ENCODE assay signal across 14 cellular contexts in the genomic region with DNA sequence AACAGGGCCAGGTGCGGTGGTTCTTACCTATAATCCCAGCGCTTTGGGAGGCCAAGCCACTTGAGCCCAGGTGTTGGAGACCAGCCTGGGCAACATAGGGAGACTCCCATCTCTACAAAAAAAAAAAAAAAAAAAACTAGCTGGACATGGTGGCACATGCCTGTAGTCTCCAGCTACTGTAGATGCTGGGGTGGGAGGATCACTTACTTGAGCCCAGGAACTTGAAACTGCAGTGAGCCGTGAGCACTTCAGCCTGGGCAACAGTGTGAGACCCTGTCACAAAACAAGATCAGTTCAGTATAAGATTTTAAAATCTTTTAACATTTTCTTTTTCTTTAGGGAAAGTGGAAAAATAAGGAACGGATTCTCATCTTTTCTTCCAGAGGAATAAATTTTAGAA. TPM values are rescaled to one million over a fixed set of nuclear protein-coding genes. Genes with fewer than 3 reads are reported as not detected.
DNase-seq lines count a peak whose midpoint lies in the region; ATAC-seq and TF ChIP-seq lines count a peak whose summit lies in the region.
"Had no signal": no experiment of that assay in that cellular context is flagged by ENCODE, and none has a peak within 500 bp of the region (broad histone marks: within the 10 kb centered on the region; RNA-seq: fewer than 3 reads in every experiment).

No MANE protein-coding gene starts in this region.

- H3K36me3 Mint-ChIP-seq in activated CD4-positive, alpha-beta memory T cell treated with anti-CD3 and anti-CD28 coated beads for 36 hours = peaks cover 41% of the 10 kb centered on the region
- H3K36me3 Mint-ChIP-seq in activated CD4-positive, alpha-beta memory T cell treated with anti-CD3 and anti-CD28 coated beads, Interleukin-2, amount 10 ng/mL, durations not matched to agents 7 days and 5 days (ENCODE audit: low read depth) = peaks cover 40% of the 10 kb centered on the region
- peaks cover 38% of the 10 kb centered on the region for H3K36me3 Mint-ChIP-seq in activated CD8-positive, alpha-beta T cell treated with anti-CD3 and anti-CD28 coated beads, Interleukin-2, amount 10 ng/mL, durations not matched to agents 7 days and 5 days (ENCODE audit: low read depth)

- no peak overlapping the region for H4K91ac ChIP-seq in trophoblast cell (ENCODE audit: low read depth, low read length)

- H3K36me3 ChIP-seq in HUES48 (ENCODE audit: control insufficient read depth, insufficient read depth, low read length) = peaks cover 63% of the 10 kb centered on the region
- peaks cover 7 to 8% of the 10 kb centered on the region in 2 experiments for H3K36me3 ChIP-seq in trophoblast cell (ENCODE audit: control insufficient read depth in 1 of 2, insufficient read depth in 2 of 2, low read length in 2 of 2)
- H3K36me3 ChIP-seq in mucosa of descending colon (ENCODE audit: low read depth) = no peaks in the 10 kb centered on the region
- H3K36me3 ChIP-seq: prostate gland had no signal

- H3K23ac ChIP-seq in trophoblast cell (ENCODE audit: low read length) = no peak overlapping the region

- H3K27ac ChIP-seq in HUES48 (ENCODE audit: low read depth, low read length) (no peak overlapping the region), trophoblast cell (ENCODE audit: low read depth, low read length) (no peak overlapping the region)
- H3K27ac ChIP-seq: brain microvascular endothelial cell, gastroesophageal sphincter, prostate gland had no signal

- H2AK5ac ChIP-seq in trophoblast cell (ENCODE audit: low read length) = no peak overlapping the region

- POLR2A ChIA-PET in activated CD4-positive, alpha-beta memory T cell treated with anti-CD3 and anti-CD28 coated beads for 36 hours (lab: Charles Lee) = interaction anchor here (4.4 kb wide), 1 partner anchor 12 kb away, joined by 77 read pairs; a partner anchor contains a TSS
- POLR2A ChIA-PET in activated CD4-positive, alpha-beta memory T cell treated with anti-CD3 and anti-CD28 coated beads, Interleukin-2, amount 10 ng/mL, durations not matched to agents 7 days and 5 days (lab: Charles Lee) = interaction anchor here (7.1 kb wide), 1 partner anchor 12 kb away, joined by 200 read pairs; a partner anchor contains a TSS
- POLR2A ChIA-PET in activated CD8-positive, alpha-beta T cell treated with anti-CD3 and anti-CD28 coated beads, Interleukin-2, amount 10 ng/mL, durations not matched to agents 7 days and 5 days (lab: Charles Lee) = interaction anchor here (1.8 to 4.7 kb wide), 2 partner anchors 11 to 12 kb away, joined by 8 to 72 read pairs; a partner anchor contains a TSS

- no peak for TF ChIP-seq CTCF in mucosa of descending colon (IDR thresholded peaks at IDR 0.05)

- peak overlapping the region; percentile 24 for H3K4ac ChIP-seq in trophoblast cell (ENCODE audit: low read depth, low read length)

- peaks cover 8% of the 10 kb centered on the region for H3K79me2 ChIP-seq in trophoblast cell (ENCODE audit: control insufficient read depth, insufficient read depth, low read length, poor library complexity)

- H2BK12ac ChIP-seq in trophoblast cell (ENCODE audit: low read length) = no peak overlapping the region

- H2BK5ac ChIP-seq in trophoblast cell (ENCODE audit: low read depth, low read length, poor library complexity) = no peak overlapping the region

- no peak for DNase-seq in activated CD4-positive, alpha-beta memory T cell treated with anti-CD3 and anti-CD28 coated beads for 36 hours
- DNase-seq in activated CD4-positive, alpha-beta memory T cell treated with anti-CD3 and anti-CD28 coated beads, Interleukin-2, amount 10 ng/mL, durations not matched to agents 7 days and 5 days = no peak
- DNase-seq in activated CD8-positive, alpha-beta T cell treated with anti-CD3 and anti-CD28 coated beads, Interleukin-2, amount 10 ng/mL, durations not matched to agents 7 days and 5 days = no peak
- DNase-seq in trophoblast cell = no peak
- no peak for DNase-seq in mucosa of descending colon
- DNase-seq: activated CD4-positive, alpha-beta T cell treated with anti-CD3 and anti-CD28 coated beads, Interleukin-2, amount 50 U/mL, for 4 hours; activated effector memory CD4-positive, alpha-beta T cell treated with Interleukin-2 at 50 U/mL for 16 hours; brain microvascular endothelial cell; MV-4-11 had no signal

- CTCF ChIA-PET in activated CD4-positive, alpha-beta memory T cell treated with anti-CD3 and anti-CD28 coated beads for 36 hours (lab: Charles Lee) = interaction anchor here (1.1 to 6.1 kb wide), 2 partner anchors 11 to 15 kb away, joined by 3 to 37 read pairs; a partner anchor contains a TSS
- CTCF ChIA-PET in activated CD4-positive, alpha-beta memory T cell treated with anti-CD3 and anti-CD28 coated beads, Interleukin-2, amount 10 ng/mL, durations not matched to agents 7 days and 5 days (lab: Charles Lee) = interaction anchor here (0.7 to 5.7 kb wide), 4 partner anchors 11 to 442 kb away, joined by 3 to 39 read pairs (median 6); a partner anchor contains a TSS
- CTCF ChIA-PET in activated CD8-positive, alpha-beta T cell treated with anti-CD3 and anti-CD28 coated beads, Interleukin-2, amount 10 ng/mL, durations not matched to agents 7 days and 5 days (lab: Charles Lee) = interaction anchor here (1.9 to 4.2 kb wide), 2 partner anchors 12 to 395 kb away, joined by 6 to 29 read pairs; a partner anchor contains a TSS

- ATAC-seq in activated CD8-positive, alpha-beta T cell treated with anti-CD3 and anti-CD28 coated beads, Interleukin-2, amount 10 ng/mL, durations not matched to agents 7 days and 5 days = no peak
- no peak for ATAC-seq in HG03469 (IDR thresholded peaks at IDR 0.05; ENCODE audit: unreplicated experiment)
- ATAC-seq in mucosa of descending colon = no peak
- ATAC-seq in GM19035 (IDR thresholded peaks at IDR 0.05; ENCODE audit: unreplicated experiment) = no peak
- ATAC-seq: gastroesophageal sphincter had no signal

- H3K27ac Mint-ChIP-seq in activated CD4-positive, alpha-beta memory T cell treated with anti-CD3 and anti-CD28 coated beads for 36 hours = peak overlapping the region; percentile 46
- no peak overlapping the region for H3K27ac Mint-ChIP-seq in activated CD4-positive, alpha-beta memory T cell treated with anti-CD3 and anti-CD28 coated beads, Interleukin-2, amount 10 ng/mL, durations not matched to agents 7 days and 5 days
- H3K27ac Mint-ChIP-seq in activated CD8-positive, alpha-beta T cell treated with anti-CD3 and anti-CD28 coated beads, Interleukin-2, amount 10 ng/mL, durations not matched to agents 7 days and 5 days = no peak overlapping the region

- H4K8ac ChIP-seq in trophoblast cell (ENCODE audit: low read depth, low read length) = no peak overlapping the region

- no peaks in the 10 kb centered on the region for H3K9me3 Mint-ChIP-seq in activated CD4-positive, alpha-beta memory T cell treated with anti-CD3 and anti-CD28 coated beads for 36 hours
- H3K9me3 Mint-ChIP-seq in activated CD4-positive, alpha-beta memory T cell treated with anti-CD3 and anti-CD28 coated beads, Interleukin-2, amount 10 ng/mL, durations not matched to agents 7 days and 5 days = no peaks in the 10 kb centered on the region
- H3K9me3 Mint-ChIP-seq in activated CD8-positive, alpha-beta T cell treated with anti-CD3 and anti-CD28 coated beads, Interleukin-2, amount 10 ng/mL, durations not matched to agents 7 days and 5 days (ENCODE audit: insufficient read depth) = no peaks in the 10 kb centered on the region

- H3K27me3 ChIP-seq in HUES48 (ENCODE audit: control insufficient read depth, insufficient read depth, low read length) = no peaks in the 10 kb centered on the region
- no peaks in the 10 kb centered on the region for H3K27me3 ChIP-seq in trophoblast cell (ENCODE audit: insufficient read depth, low read length)
- H3K27me3 ChIP-seq: brain microvascular endothelial cell, gastroesophageal sphincter had no signal

- H4K12ac ChIP-seq in trophoblast cell (ENCODE audit: low read depth, low read length) = no peak overlapping the region

- peaks cover 27% of the 10 kb centered on the region for H3K4me1 Mint-ChIP-seq in activated CD4-positive, alpha-beta memory T cell treated with anti-CD3 and anti-CD28 coated beads for 36 hours (ENCODE audit: low read depth)
- H3K4me1 Mint-ChIP-seq in activated CD4-positive, alpha-beta memory T cell treated with anti-CD3 and anti-CD28 coated beads, Interleukin-2, amount 10 ng/mL, durations not matched to agents 7 days and 5 days = peaks cover 41% of the 10 kb centered on the region
- H3K4me1 Mint-ChIP-seq in activated CD8-positive, alpha-beta T cell treated with anti-CD3 and anti-CD28 coated beads, Interleukin-2, amount 10 ng/mL, durations not matched to agents 7 days and 5 days (ENCODE audit: low read depth) = peaks cover 39% of the 10 kb centered on the region

- no peak overlapping the region for H3K18ac ChIP-seq in trophoblast cell (ENCODE audit: low read length)

- no peak overlapping the region for H3K4me2 ChIP-seq in trophoblast cell (ENCODE audit: low read length)

- no peaks in the 10 kb centered on the region for H3K9me3 ChIP-seq in HUES48 (ENCODE audit: control insufficient read depth, insufficient read depth, low read length)
- no peaks in the 10 kb centered on the region for H3K9me3 ChIP-seq in trophoblast cell (ENCODE audit: insufficient read depth, low read depth, low read length)
- H3K9me3 ChIP-seq in mucosa of descending colon = no peaks in the 10 kb centered on the region
- H3K9me3 ChIP-seq: gastroesophageal sphincter, prostate gland had no signal

- H3K27me3 Mint-ChIP-seq in activated CD4-positive, alpha-beta memory T cell treated with anti-CD3 and anti-CD28 coated beads for 36 hours = no peaks in the 10 kb centered on the region
- H3K27me3 Mint-ChIP-seq in activated CD4-positive, alpha-beta memory T cell treated with anti-CD3 and anti-CD28 coated beads, Interleukin-2, amount 10 ng/mL, durations not matched to agents 7 days and 5 days = no peaks in the 10 kb centered on the region
- H3K27me3 Mint-ChIP-seq in activated CD8-positive, alpha-beta T cell treated with anti-CD3 and anti-CD28 coated beads, Interleukin-2, amount 10 ng/mL, durations not matched to agents 7 days and 5 days (ENCODE audit: low read depth) = no peaks in the 10 kb centered on the region

- H3K9ac ChIP-seq in HUES48 (ENCODE audit: low read depth, low read length) = no peak overlapping the region
- no peak overlapping the region for H3K9ac ChIP-seq in trophoblast cell (ENCODE audit: low read length)

- H3K4me3 Mint-ChIP-seq in activated CD4-positive, alpha-beta memory T cell treated with anti-CD3 and anti-CD28 coated beads for 36 hours = no peak overlapping the region
- H3K4me3 Mint-ChIP-seq in activated CD4-positive, alpha-beta memory T cell treated with anti-CD3 and anti-CD28 coated beads, Interleukin-2, amount 10 ng/mL, durations not matched to agents 7 days and 5 days = no peak overlapping the region
- H3K4me3 Mint-ChIP-seq in activated CD8-positive, alpha-beta T cell treated with anti-CD3 and anti-CD28 coated beads, Interleukin-2, amount 10 ng/mL, durations not matched to agents 7 days and 5 days = peak overlapping the region; percentile 4

- no peak overlapping the region for H2BK120ac ChIP-seq in trophoblast cell (ENCODE audit: insufficient read depth, low read length, poor library complexity)

- 0 out of 2 replicates have a peak overlapping the region, but pooled peaks have one; percentile 42 for H3K4me3 ChIP-seq in HUES48 (ENCODE audit: low read depth, low read length)
- H3K4me3 ChIP-seq in trophoblast cell (ENCODE audit: low read depth, low read length) = no peak overlapping the region
- H3K4me3 ChIP-seq in mucosa of descending colon = no peak overlapping the region
- H3K4me3 ChIP-seq: gastroesophageal sphincter, prostate gland had no signal

- H3K4me1 ChIP-seq in HUES48 (ENCODE audit: control insufficient read depth, insufficient read depth, low read length) (peaks cover 13% of the 10 kb centered on the region; the same call in 1 of the 2 replicates), trophoblast cell (ENCODE audit: control insufficient read depth in 1 of 2, insufficient read depth in 2 of 2, low read length in 2 of 2) (peaks cover 0 to 2% of the 10 kb centered on the region in 2 experiments), mucosa of descending colon (ENCODE audit: low read depth) (peaks cover 23% of the 10 kb centered on the region)

- H2AFZ ChIP-seq in trophoblast cell (ENCODE audit: insufficient read depth, low read length, poor library complexity) = no peak overlapping the region

- no peak overlapping the region for H3K14ac ChIP-seq in trophoblast cell (ENCODE audit: low read length)

- intact Hi-C loops in activated CD4-positive, alpha-beta memory T cell treated with anti-CD3 and anti-CD28 coated beads for 36 hours (cut with micrococcal nuclease) = loop anchor here (5.0 to 10.0 kb wide), 3 partner anchors 214 to 1957 kb away; a partner anchor contains a TSS
- intact Hi-C loops in mucosa of descending colon (cut with DNase I, micrococcal nuclease) = no loop called here

- H3K79me1 ChIP-seq in trophoblast cell (ENCODE audit: low read length) = peaks cover 6% of the 10 kb centered on the region

- no CpG with 5 or more reads among the region's 4 CpGs for WGBS in trophoblast cell (ENCODE audit: extremely low coverage, insufficient coverage, insufficient read length)

RNA-seq across cellular contexts. Expression of a gene that starts 2.5 kb away (rescaled TPM):
- 10 to 100 TPM; 67.4 to 71.4 TPM for total RNA-seq in activated CD4-positive, alpha-beta memory T cell treated with anti-CD3 and anti-CD28 coated beads for 36 hours
- total RNA-seq in activated CD4-positive, alpha-beta memory T cell treated with anti-CD3 and anti-CD28 coated beads, Interleukin-2, amount 10 ng/mL, durations not matched to agents 7 days and 5 days = 10 to 100 TPM; 33.0 to 36.0 TPM
- 10 to 100 TPM; 41.6 to 46.4 TPM for total RNA-seq in activated CD8-positive, alpha-beta T cell treated with anti-CD3 and anti-CD28 coated beads, Interleukin-2, amount 10 ng/mL, durations not matched to agents 7 days and 5 days
- polyA plus RNA-seq in trophoblast cell (2013) = 49.2 and 53.1 TPM in 2 replicates
- 10 to 100 TPM; 10.7 to 19.2 (median 18.2) TPM for total RNA-seq in mucosa of descending colon

RNA-seq across cellular contexts. Expression of a gene that starts 2.7 kb away (rescaled TPM):
- total RNA-seq in activated CD4-positive, alpha-beta memory T cell treated with anti-CD3 and anti-CD28 coated beads for 36 hours = 10 to 100 TPM; 36.2 to 38.3 TPM
- total RNA-seq in activated CD4-positive, alpha-beta memory T cell treated with anti-CD3 and anti-CD28 coated beads, Interleukin-2, amount 10 ng/mL, durations not matched to agents 7 days and 5 days = 10 to 100 TPM; 27.5 to 29.2 TPM
- 10 to 100 TPM; 29.7 to 32.4 TPM for total RNA-seq in activated CD8-positive, alpha-beta T cell treated with anti-CD3 and anti-CD28 coated beads, Interleukin-2, amount 10 ng/mL, durations not matched to agents 7 days and 5 days
- polyA plus RNA-seq in trophoblast cell (2013) = 29.7 and 31.0 TPM in 2 replicates
- total RNA-seq in mucosa of descending colon = 10 to 100 TPM; 12.0 to 14.7 (median 13.8) TPM

RNA-seq across cellular contexts. Expression of a gene that starts 11.3 kb away (rescaled TPM):
- 10 to 100 TPM; 60.3 to 62.3 TPM for total RNA-seq in activated CD4-positive, alpha-beta memory T cell treated with anti-CD3 and anti-CD28 coated beads for 36 hours
- 10 to 100 TPM; 53.8 to 56.8 TPM for total RNA-seq in activated CD4-positive, alpha-beta memory T cell treated with anti-CD3 and anti-CD28 coated beads, Interleukin-2, amount 10 ng/mL, durations not matched to agents 7 days and 5 days
- 10 to 100 TPM; 58.6 to 59.3 TPM for total RNA-seq in activated CD8-positive, alpha-beta T cell treated with anti-CD3 and anti-CD28 coated beads, Interleukin-2, amount 10 ng/mL, durations not matched to agents 7 days and 5 days
- 49.8 and 50.4 TPM in 2 replicates for polyA plus RNA-seq in trophoblast cell (2013)
- total RNA-seq in mucosa of descending colon = 10 to 100 TPM; 37.1 to 53.6 (median 40.1) TPM
